Comparison of ENCODE assay signal across 8 cellular contexts in genomic region chr19:33521480-33522370, GRCh38. TPM values are rescaled to one million over a fixed set of nuclear protein-coding genes. Genes with fewer than 3 reads are reported as not detected.
DNase-seq lines count a peak whose midpoint lies in the region; ATAC-seq, FAIRE-seq and TF ChIP-seq lines count a peak whose summit lies in the region.

PEPD (minus strand) TSS chr19:33521791; CDS start chr19:33521760, 31 bp downstream.

- ATAC-seq in GM18907 (IDR thresholded peaks at IDR 0.05; ENCODE audit: unreplicated experiment) = peak; percentile 86
- ATAC-seq in HG03159 (IDR thresholded peaks at IDR 0.05; ENCODE audit: unreplicated experiment) = peak; percentile 89

- TF ChIP-seq CTCF in AG04450 (IDR thresholded peaks at IDR 0.05; ENCODE audit: low read depth, low read length) = no peak
- no peak for TF ChIP-seq CTCF in kidney (IDR thresholded peaks at IDR 0.05; ENCODE audit: borderline replicate concordance, extremely low read depth, insufficient read depth)

- H3K9me3 ChIP-seq in AG04450 (ENCODE audit: control insufficient read depth, insufficient read depth, low read length) = no peaks in the 10 kb centered on the region
- H3K9me3 ChIP-seq in kidney (ENCODE audit: control insufficient read depth in 1 of 2, low read length in 2 of 2) = no peaks in the 10 kb centered on the region

- H3K4me3 ChIP-seq in AG04450 (ENCODE audit: low read depth, low read length) = peak within 1 kb of the TSS; percentile 86
- H3K4me3 ChIP-seq in kidney (ENCODE audit: low read length in 2 of 2) = peak within 1 kb of the TSS; percentile 75 to 86

- no peak for FAIRE-seq in kidney (lab: Jason Lieb, UNC)

- POLR2A ChIA-PET in AG04450 (lab: Yijun Ruan, JAX) = interaction anchor here (0.5 to 0.6 kb wide), 3 partner anchors 17 to 281 kb away, joined by 3 to 4 read pairs (median 4); no protein-coding TSS in a partner anchor

- H3K36me3 ChIP-seq in kidney (ENCODE audit: control insufficient read depth in 1 of 2, insufficient read depth in 2 of 2, low read length in 2 of 2) = no peaks in the 10 kb centered on the region

- peaks cover 3% of the 10 kb centered on the region for H3K27me3 ChIP-seq in AG04450 (ENCODE audit: control insufficient read depth, insufficient read depth, low read length)

- H3K27ac ChIP-seq in AG04450 (ENCODE audit: low read depth, low read length) (peak within 1 kb of the TSS; percentile 2), kidney (ENCODE audit: low read depth in 2 of 2, low read length in 2 of 2) (peak within 1 kb of the TSS in 1 of 2 donors; percentile 10)

- intact Hi-C loops in kidney (cut with DNase I) = no loop called here

- CTCF ChIA-PET in AG04450 (lab: Charles Lee) = interaction anchor here (0.9 to 2.5 kb wide), 6 partner anchors 91 to 1297 kb away, joined by 3 to 11 read pairs (median 3); no protein-coding TSS in a partner anchor

- DNase-seq in AG04450 (ENCODE audit: low read depth, low spot score) (peak; percentile 80), NCI-H345 (lab: John Stamatoyannopoulos, UW) (peak; percentile 98), cerebellar cortex (ENCODE audit: low spot score) (peak; percentile 97), kidney (peak; percentile 97)
- peak; percentile 80 for DNase-seq in activated CD4-positive, CD25-positive, alpha-beta regulatory T cell treated with anti-CD3 and anti-CD28 coated beads, Interleukin-2, amount 50 U/mL, for 72 hours
- peak; percentile 89 for DNase-seq in stimulated activated CD4-positive, alpha-beta T cell treated with anti-CD3 and anti-CD28 coated beads, Interleukin-15, amount 100 ng/mL, for 24 hours

- H3K4me1 ChIP-seq in kidney (ENCODE audit: control insufficient read depth in 1 of 2, insufficient read depth in 1 of 2, low read depth in 1 of 2, low read length in 2 of 2) = peaks cover 2 to 11% of the 10 kb centered on the region in 2 donors

- peak within 1 kb of the TSS; percentile 29 to 52 for H3K9ac ChIP-seq in kidney (ENCODE audit: low read length in 2 of 2)

RNA-seq across cellular contexts. Expression of gene PEPD, which starts in this region (rescaled TPM):
- polyA plus RNA-seq in AG04450 (2011; rRNA removed) (67.1 and 92.6 TPM in 2 replicates), kidney (ENCODE audit: insufficient read depth, low read depth, low replicate concordance) (402 TPM)
- 52.8 and 84.5 TPM in 2 replicates for polyA minus RNA-seq in AG04450 (2011; rRNA and poly(A)+ RNA removed)
- total RNA-seq in kidney = 71.4 TPM
